ENCODE assay signal across 12 cellular contexts in genomic region chr2:101983486-101983885, GRCh38. TPM values are rescaled to one million over a fixed set of nuclear protein-coding genes. Genes with fewer than 3 reads are reported as not detected.
DNase-seq lines count a peak whose midpoint lies in the region; ATAC-seq and TF ChIP-seq lines count a peak whose summit lies in the region.
"Had no signal": no experiment of that assay in that cellular context is flagged by ENCODE, and none has a peak within 500 bp of the region (broad histone marks: within the 10 kb centered on the region; RNA-seq: fewer than 3 reads in every experiment).

No MANE protein-coding gene starts in this region.

- H3K36me3 Mint-ChIP-seq in CD8-positive, alpha-beta T cell = no peaks in the 10 kb centered on the region

- ATAC-seq in HG02759 (IDR thresholded peaks at IDR 0.05; ENCODE audit: unreplicated experiment) = no peak
- no peak for ATAC-seq in CD8-positive, alpha-beta T cell

- TF ChIP-seq POLR2A in esophagus squamous epithelium (IDR thresholded peaks at IDR 0.05) = no peak

- no peaks in the 10 kb centered on the region for H3K36me3 ChIP-seq in esophagus squamous epithelium
- H3K36me3 ChIP-seq in CD8-positive, alpha-beta T cell (ENCODE audit: insufficient read depth, low read length) = no peaks in the 10 kb centered on the region
- H3K36me3 ChIP-seq: stomach had no signal

- no peak overlapping the region for H3K27ac Mint-ChIP-seq in CD8-positive, alpha-beta T cell
- H3K27ac Mint-ChIP-seq: activated CD4-positive, alpha-beta T cell treated with anti-CD3 and anti-CD28 coated beads, Interleukin-2, amount 10 ng/mL, durations not matched to agents 24 days and 14 days had no signal

- H3K27me3 ChIP-seq in esophagus squamous epithelium = peaks cover 0 to 19% (median 0%) of the 10 kb centered on the region in 4 donors
- H3K27me3 ChIP-seq in CD8-positive, alpha-beta T cell (ENCODE audit: insufficient read depth, low read length) = no peaks in the 10 kb centered on the region
- H3K27me3 ChIP-seq: stomach had no signal

- H3K4me1 ChIP-seq in esophagus squamous epithelium = peaks cover 5 to 91% (median 34%) of the 10 kb centered on the region in 3 donors
- peaks cover 39% of the 10 kb centered on the region for H3K4me1 ChIP-seq in CD8-positive, alpha-beta T cell (ENCODE audit: insufficient read depth, low read length)

- 42 to 55% methylated on average over 8 of the region's 8 CpGs for WGBS in esophagus squamous epithelium, 2 donors

- POLR2A ChIA-PET in CD8-positive, alpha-beta T cell (lab: Charles Lee) = no interaction called here

- DNase-seq in Daoy (ENCODE audit: low read depth) = peak; percentile 28
- DNase-seq in NCI-H345 treated with DMSO at 0.1 percent for 48 hours (lab: John Stamatoyannopoulos, UW; ENCODE audit: unreplicated experiment) = peak; percentile 73
- DNase-seq in esophagus squamous epithelium (lab: John Stamatoyannopoulos, UW) = no peak
- peak; percentile 8 for DNase-seq in occipital lobe (lab: John Stamatoyannopoulos, UW)
- DNase-seq in CD8-positive, alpha-beta T cell = no peak
- DNase-seq in NCI-H82 treated with DMSO at 0.1 percent for 48 hours (lab: John Stamatoyannopoulos, UW; ENCODE audit: unreplicated experiment) = no peak
- DNase-seq: activated CD4-positive, alpha-beta T cell treated with anti-CD3 and anti-CD28 coated beads, Interleukin-2, amount 10 ng/mL, durations not matched to agents 24 days and 14 days; activated gamma-delta T cell; NCI-H2171 treated with DMSO at 0.1 percent for 48 hours; stimulated activated CD4-positive, alpha-beta T cell treated with anti-CD3 and anti-CD28 coated beads, Interleukin-2, amount 100 ng/mL, for 48 hours; stomach had no signal

- CTCF ChIA-PET in CD8-positive, alpha-beta T cell (lab: Charles Lee) = no interaction called here

- peaks cover 50% of the 10 kb centered on the region for H3K4me1 Mint-ChIP-seq in CD8-positive, alpha-beta T cell (ENCODE audit: low read depth)

- no peaks in the 10 kb centered on the region for H3K9me3 Mint-ChIP-seq in CD8-positive, alpha-beta T cell
- H3K9me3 Mint-ChIP-seq: activated CD4-positive, alpha-beta T cell treated with anti-CD3 and anti-CD28 coated beads, Interleukin-2, amount 10 ng/mL, durations not matched to agents 24 days and 14 days had no signal

- TF ChIP-seq CTCF in esophagus squamous epithelium (IDR thresholded peaks at IDR 0.05) = no peak
- TF ChIP-seq CTCF in CD8-positive, alpha-beta T cell (IDR thresholded peaks at IDR 0.05) = no peak

- H3K27me3 Mint-ChIP-seq in CD8-positive, alpha-beta T cell (ENCODE audit: low read depth) = no peaks in the 10 kb centered on the region
- H3K27me3 Mint-ChIP-seq: activated CD4-positive, alpha-beta T cell treated with anti-CD3 and anti-CD28 coated beads, Interleukin-2, amount 10 ng/mL, durations not matched to agents 24 days and 14 days had no signal

- H3K9me3 ChIP-seq in esophagus squamous epithelium = no peaks in the 10 kb centered on the region
- H3K9me3 ChIP-seq in CD8-positive, alpha-beta T cell (ENCODE audit: low read length) = no peaks in the 10 kb centered on the region
- H3K9me3 ChIP-seq: stomach had no signal

- intact Hi-C loops in esophagus squamous epithelium (cut with DNase I) = no loop called here
- intact Hi-C loops in CD8-positive, alpha-beta T cell (cut with DNase I, micrococcal nuclease) = no loop called here

- H3K4me3 Mint-ChIP-seq in CD8-positive, alpha-beta T cell = no peak overlapping the region
- H3K4me3 Mint-ChIP-seq: activated CD4-positive, alpha-beta T cell treated with anti-CD3 and anti-CD28 coated beads, Interleukin-2, amount 10 ng/mL, durations not matched to agents 24 days and 14 days had no signal

- H3K4me3 ChIP-seq in esophagus squamous epithelium = no peak overlapping the region
- H3K4me3 ChIP-seq in CD8-positive, alpha-beta T cell (ENCODE audit: low read depth, low read length) = no peak overlapping the region
- H3K4me3 ChIP-seq: stomach had no signal

- H3K27ac ChIP-seq in esophagus squamous epithelium = peak overlapping the region; percentile 52 to 71 (median 64)
- H3K27ac ChIP-seq in CD8-positive, alpha-beta T cell (ENCODE audit: low read depth, low read length) = no peak overlapping the region

RNA-seq across cellular contexts. Expression of gene IL1R2, which starts 8.3 kb away (rescaled TPM):
- total RNA-seq in Daoy (2014; rRNA removed; shearing (Covaris generic)) = not detected in 2 replicates
- total RNA-seq in esophagus squamous epithelium (100 to 1,000 TPM in 1 of 4 donors, 10 to 100 TPM in 3; 24.1 to 182 (median 78.0) TPM), occipital lobe (not detected)
- total RNA-seq in CD8-positive, alpha-beta T cell = not detected

Comparison
In these comparisons a context has a peak if more than half of its experiments do, and no peak if none do; other contexts are left out.
1. DNase-seq: peak in Daoy (single experiment), NCI-H345 treated with DMSO at 0.1 percent for 48 hours (single experiment) and occipital lobe (single experiment); none in esophagus squamous epithelium (single experiment), CD8-positive, alpha-beta T cell (0 of 7) and NCI-H82 treated with DMSO at 0.1 percent for 48 hours (single experiment).
2. RNA of gene IL1R2, which starts 8.3 kb away (total RNA-seq): 24.1 to 182 TPM in esophagus squamous epithelium; not detected in CD8-positive, alpha-beta T cell, not detected in Daoy and not detected in occipital lobe (single experiment); every median in the first group is over 10 times any median in the second.